Comparison of ENCODE assay signal across 8 cellular contexts in the genomic region with DNA sequence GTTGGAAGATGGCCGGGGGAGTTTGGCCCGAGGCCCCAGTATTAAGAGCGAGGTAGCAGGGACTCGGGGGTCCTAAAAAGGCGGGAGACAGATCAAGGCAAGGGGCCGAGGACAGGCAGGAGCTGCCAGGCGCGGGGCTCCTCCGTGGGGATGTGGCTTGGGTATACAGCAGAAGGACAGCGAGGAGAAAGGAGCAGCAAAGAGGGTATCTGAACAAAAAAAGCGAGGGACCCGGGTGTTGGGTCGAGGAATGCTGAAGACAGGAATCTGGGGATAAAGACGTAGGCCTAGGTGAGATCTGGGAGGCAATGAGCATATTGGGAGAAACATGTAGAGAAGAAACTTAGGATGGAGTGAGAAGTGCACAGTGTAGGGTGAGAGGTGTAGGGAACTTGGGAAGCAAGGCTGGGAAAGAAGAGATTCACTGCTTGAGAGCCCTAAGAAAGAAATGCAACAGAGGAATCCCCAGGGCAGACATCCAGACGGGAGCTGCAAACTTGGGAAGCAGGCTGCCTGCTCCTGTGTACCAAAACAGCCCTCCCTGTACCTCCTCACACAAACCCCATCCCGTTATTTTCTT. TPM values are rescaled to one million over a fixed set of nuclear protein-coding genes. Genes with fewer than 3 reads are reported as not detected.
DNase-seq lines count a peak whose midpoint lies in the region; ATAC-seq and TF ChIP-seq lines count a peak whose summit lies in the region.

No MANE protein-coding gene starts in this region.

- intact Hi-C loops in activated B cell treated with CpG ODN at 0.5 μM for 24 hours (cut with micrococcal nuclease), result loop anchor here (1.0 to 2.0 kb wide), 7 partner anchors 11 to 179 kb away; partner anchors contain the start of genes DGKA, DNAJC14, PA2G4 and RPS26

- CTCF ChIA-PET in activated B cell treated with CpG ODN at 0.5 μM for 24 hours (lab: Charles Lee), result no interaction called here

- peaks cover 2% of the 10 kb centered on the region for H3K36me3 Mint-ChIP-seq in activated B cell treated with CpG ODN at 0.5 μM for 24 hours (ENCODE audit: low read depth)

- peak overlapping the region; percentile 92 for H3K27ac ChIP-seq in parathyroid adenoma

- peak; percentile 21 for ATAC-seq in HG03103 (IDR thresholded peaks at IDR 0.05; ENCODE audit: low read depth, unreplicated experiment)
- ATAC-seq in activated B cell treated with CpG ODN at 0.5 μM for 24 hours (ENCODE audit: low read depth), result peak; percentile 15

- peak overlapping the region; percentile 88 for H3K4me3 Mint-ChIP-seq in activated B cell treated with CpG ODN at 0.5 μM for 24 hours

- TF ChIP-seq CTCF in activated B cell treated with CpG ODN at 0.5 μM for 24 hours (IDR thresholded peaks at IDR 0.05) (no peak), parathyroid adenoma (IDR thresholded peaks at IDR 0.05) (no peak)

- POLR2A ChIA-PET in activated B cell treated with CpG ODN at 0.5 μM for 24 hours (lab: Charles Lee), result interaction anchor here (0.6 to 1.7 kb wide), 9 partner anchors 12 to 325 kb away, joined by 3 to 13 read pairs (median 5); partner anchors contain the start of genes ORMDL2, RAB5B, SARNP and SUOX

- H3K79me2 ChIP-seq in parathyroid adenoma, result no peaks in the 10 kb centered on the region

- no peaks in the 10 kb centered on the region for H3K9me3 Mint-ChIP-seq in activated B cell treated with CpG ODN at 0.5 μM for 24 hours

- H3K27ac Mint-ChIP-seq in activated B cell treated with CpG ODN at 0.5 μM for 24 hours, result peak overlapping the region; percentile 79

- peak overlapping the region; percentile 55 for H3K4me2 ChIP-seq in parathyroid adenoma (ENCODE audit: low read length)

- H3K36me3 ChIP-seq in parathyroid adenoma (ENCODE audit: control insufficient read depth, insufficient read depth, low read length), result no peaks in the 10 kb centered on the region

- H3K4me1 Mint-ChIP-seq in activated B cell treated with CpG ODN at 0.5 μM for 24 hours, result peaks cover 9% of the 10 kb centered on the region

- DNase-seq in NCI-H524 (lab: John Stamatoyannopoulos, UW), result peak; percentile 1 to 43
- no peak for DNase-seq in NCI-H524 treated with DMSO at 0.1 percent for 48 hours (lab: John Stamatoyannopoulos, UW)
- DNase-seq in activated B cell treated with CpG ODN at 0.5 μM for 24 hours, result no peak
- peak; percentile 25 for DNase-seq in germinal center (ENCODE audit: low spot score)
- no peak for DNase-seq in NOMO-1 treated with DMSO at 0.1 percent for 48 hours (lab: John Stamatoyannopoulos, UW; ENCODE audit: unreplicated experiment)
- no peak for DNase-seq in HuH-7 (ENCODE audit: low spot score)

- H2AFZ ChIP-seq in parathyroid adenoma, result peak overlapping the region; percentile 95

- H3K4me3 ChIP-seq in parathyroid adenoma (ENCODE audit: low read depth, low read length), result peak overlapping the region; percentile 55

- no peaks in the 10 kb centered on the region for H3K27me3 Mint-ChIP-seq in activated B cell treated with CpG ODN at 0.5 μM for 24 hours

- H3K9ac ChIP-seq in parathyroid adenoma, result no peak overlapping the region

- no peaks in the 10 kb centered on the region for H3K27me3 ChIP-seq in parathyroid adenoma (ENCODE audit: control insufficient read depth, insufficient read depth, low read length)

- no peaks in the 10 kb centered on the region for H3K9me3 ChIP-seq in parathyroid adenoma (ENCODE audit: control insufficient read depth, low read length)

- peaks cover 11% of the 10 kb centered on the region for H3K4me1 ChIP-seq in parathyroid adenoma

RNA-seq across cellular contexts. Expression of gene SUOX, which starts 10.9 kb away (rescaled TPM):
- 5.4 and 5.6 TPM in 2 replicates for total RNA-seq in activated B cell treated with CpG ODN at 0.5 μM for 24 hours

RNA-seq across cellular contexts. Expression of gene IKZF4, which starts 12.9 kb away (rescaled TPM):
- total RNA-seq in activated B cell treated with CpG ODN at 0.5 μM for 24 hours, result 4.1 and 6.4 TPM in 2 replicates

RNA-seq across cellular contexts. Expression of gene RPS26, which starts 33.7 kb away (rescaled TPM):
- 23.9 and 28.1 TPM in 2 replicates for total RNA-seq in activated B cell treated with CpG ODN at 0.5 μM for 24 hours

RNA-seq across cellular contexts. Expression of gene RAB5B, which starts 34.1 kb away (rescaled TPM):
- 82.1 and 83.8 TPM in 2 replicates for total RNA-seq in activated B cell treated with CpG ODN at 0.5 μM for 24 hours

RNA-seq across cellular contexts. Expression of gene CDK2, which starts 41.4 kb away (rescaled TPM):
- total RNA-seq in activated B cell treated with CpG ODN at 0.5 μM for 24 hours, result 25.7 and 29.0 TPM in 2 replicates

Comparison
In these comparisons a context has a peak if more than half of its experiments do, and no peak if none do; other contexts are left out.
1. DNase-seq: peak in NCI-H524 (2 of 2) and germinal center (single experiment); none in NCI-H524 treated with DMSO at 0.1 percent for 48 hours (single experiment), activated B cell treated with CpG ODN at 0.5 μM for 24 hours (single experiment), NOMO-1 treated with DMSO at 0.1 percent for 48 hours (single experiment) and HuH-7 (single experiment).